ENCODE assay signal across 9 cellular contexts in genomic region chr5:155049569-155050383, GRCh38. TPM values are rescaled to one million over a fixed set of nuclear protein-coding genes. Genes with fewer than 3 reads are reported as not detected.
DNase-seq lines count a peak whose midpoint lies in the region; ATAC-seq and TF ChIP-seq lines count a peak whose summit lies in the region.
"Had no signal": no experiment of that assay in that cellular context is flagged by ENCODE, and none has a peak within 500 bp of the region (broad histone marks: within the 10 kb centered on the region; RNA-seq: fewer than 3 reads in every experiment).

No MANE protein-coding gene starts in this region.

- no peaks in the 10 kb centered on the region for H3K36me3 ChIP-seq in Karpas-422 (ENCODE audit: insufficient read depth, low read length)

- TF ChIP-seq CTCF in osteocyte (IDR thresholded peaks at IDR 0.05) (peak; percentile 15), coronary artery (IDR thresholded peaks at IDR 0.05) (no peak)

- no peak overlapping the region for H2AFZ ChIP-seq in Karpas-422 (ENCODE audit: low read length)

- peak; percentile 53 for DNase-seq in DMS53 (lab: John Stamatoyannopoulos, UW)
- DNase-seq in DMS53 treated with DMSO at 0.1 percent for 48 hours (lab: John Stamatoyannopoulos, UW; ENCODE audit: unreplicated experiment) = no peak
- DNase-seq in Karpas-422 = peak; percentile 62
- peak; percentile 9 for DNase-seq in cerebellar cortex (ENCODE audit: low spot score)
- DNase-seq in osteocyte (ENCODE audit: extremely low spot score, unreplicated experiment) = no peak
- DNase-seq in NCI-H446 (lab: John Stamatoyannopoulos, UW) = no peak
- DNase-seq in coronary artery (ENCODE audit: low spot score) = no peak
- DNase-seq: activated gamma-delta T cell had no signal

- H3K36me3 Mint-ChIP-seq in osteocyte (ENCODE audit: unreplicated experiment) = no peaks in the 10 kb centered on the region

- peaks cover 13% of the 10 kb centered on the region for H3K4me1 ChIP-seq in Karpas-422 (ENCODE audit: low read length)

- H3K4me1 Mint-ChIP-seq in osteocyte (ENCODE audit: unreplicated experiment) = no peaks in the 10 kb centered on the region

- H3K27me3 Mint-ChIP-seq in osteocyte (ENCODE audit: unreplicated experiment) = peaks cover 24% of the 10 kb centered on the region

- H3K9me3 Mint-ChIP-seq in osteocyte (ENCODE audit: unreplicated experiment) = no peaks in the 10 kb centered on the region

- no peaks in the 10 kb centered on the region for H3K9me2 ChIP-seq in Karpas-422 (replicated peaks; ENCODE audit: insufficient read depth, low read length)

- H4K20me1 ChIP-seq in Karpas-422 (ENCODE audit: insufficient read depth, low read depth, low read length) = no peaks in the 10 kb centered on the region

- H3K79me2 ChIP-seq in Karpas-422 (ENCODE audit: low read length) = no peaks in the 10 kb centered on the region

- H3K4me3 ChIP-seq in Karpas-422 (ENCODE audit: low read length) (no peak overlapping the region), coronary artery (no peak overlapping the region)

- H3K27ac ChIP-seq in Karpas-422 (ENCODE audit: low read length) (no peak overlapping the region), coronary artery (no peak overlapping the region)

- H3K9ac ChIP-seq in Karpas-422 (ENCODE audit: low read length) = no peak overlapping the region

- H3K4me2 ChIP-seq in Karpas-422 (ENCODE audit: low read depth, low read length, poor library complexity, severe bottlenecking) = no peak overlapping the region

- ATAC-seq in GM21515 (IDR thresholded peaks at IDR 0.05; ENCODE audit: unreplicated experiment) = no peak

- no peak overlapping the region for H3K27ac Mint-ChIP-seq in osteocyte (ENCODE audit: unreplicated experiment)

- H3K4me3 Mint-ChIP-seq in osteocyte (ENCODE audit: unreplicated experiment) = no peak overlapping the region

- H3K9me3 ChIP-seq in Karpas-422 (ENCODE audit: low read length) = no peaks in the 10 kb centered on the region

- no peaks in the 10 kb centered on the region for H3K27me3 ChIP-seq in Karpas-422 (ENCODE audit: low read length)

RNA-seq across cellular contexts. Expression of gene KIF4B, which starts 36.2 kb away (rescaled TPM):
- total RNA-seq in Karpas-422 (2014; rRNA removed; shearing (Covaris generic); ENCODE audit: low replicate concordance) = 0.04 and 0.30 TPM in 2 replicates
- total RNA-seq in osteocyte = not detected in 2 replicates

Comparison
In these comparisons a context has a peak if more than half of its experiments do, and no peak if none do; other contexts are left out.
1. DNase-seq: peak in DMS53 (single experiment), Karpas-422 (single experiment) and cerebellar cortex (single experiment); none in DMS53 treated with DMSO at 0.1 percent for 48 hours (single experiment), osteocyte (single experiment), NCI-H446 (0 of 2) and coronary artery (single experiment).